ENCODE assay signal across 8 cellular contexts in genomic region chr1:206589206-206589605, GRCh38. TPM values are rescaled to one million over a fixed set of nuclear protein-coding genes. Genes with fewer than 3 reads are reported as not detected.
DNase-seq lines count a peak whose midpoint lies in the region; ATAC-seq and TF ChIP-seq lines count a peak whose summit lies in the region.
"Had no signal": no experiment of that assay in that cellular context is flagged by ENCODE, and none has a peak within 500 bp of the region (broad histone marks: within the 10 kb centered on the region; RNA-seq: fewer than 3 reads in every experiment).

No MANE protein-coding gene starts in this region.

- H3K27me3 ChIP-seq in heart left ventricle (no peaks in the 10 kb centered on the region), aorta (ENCODE audit: control insufficient read depth in 1 of 2, insufficient read depth in 2 of 2, low read length in 1 of 2) (no peaks in the 10 kb centered on the region)

- peaks cover 36% of the 10 kb centered on the region for H3K36me3 Mint-ChIP-seq in HFFc6 (ENCODE audit: low read depth)
- H3K36me3 Mint-ChIP-seq in activated naive CD8-positive, alpha-beta T cell treated with anti-CD3 and anti-CD28 coated beads, Interleukin-2, amount 10 ng/mL, durations not matched to agents 7 days and 5 days = peaks cover 33% of the 10 kb centered on the region
- peaks cover 100% of the 10 kb centered on the region for H3K36me3 Mint-ChIP-seq in stimulated activated effector memory CD8-positive, alpha-beta T cell treated with anti-CD3 and anti-CD28 coated beads, Interleukin-12 subunit alpha, Interleukin-12 subunit beta, amount 100 ng/mL, for 72 hours

- ATAC-seq in activated naive CD8-positive, alpha-beta T cell treated with anti-CD3 and anti-CD28 coated beads, Interleukin-2, amount 10 ng/mL, durations not matched to agents 7 days and 5 days (ENCODE audit: low read depth) = no peak
- peak in 3 of 4 donors; percentile 67 to 81 (median 73) for ATAC-seq in heart left ventricle
- no peak for ATAC-seq in stimulated activated effector memory CD8-positive, alpha-beta T cell treated with anti-CD3 and anti-CD28 coated beads, Interleukin-12 subunit alpha, Interleukin-12 subunit beta, amount 100 ng/mL, for 72 hours
- no peak for ATAC-seq in aorta (ENCODE audit: low FRiP score)

- TF ChIP-seq POLR2A in heart left ventricle (IDR thresholded peaks at IDR 0.05) = no peak

- peaks cover 3% of the 10 kb centered on the region for H3K27me3 Mint-ChIP-seq in HFFc6 (ENCODE audit: insufficient read depth)
- H3K27me3 Mint-ChIP-seq in activated naive CD8-positive, alpha-beta T cell treated with anti-CD3 and anti-CD28 coated beads, Interleukin-2, amount 10 ng/mL, durations not matched to agents 7 days and 5 days = no peaks in the 10 kb centered on the region

- H3K4me1 ChIP-seq in heart left ventricle = peaks cover 0 to 30% (median 0%) of the 10 kb centered on the region in 12 donors
- H3K4me1 ChIP-seq in aorta (ENCODE audit: control insufficient read depth in 1 of 2, insufficient read depth in 2 of 2, low read length in 2 of 2) = no peaks in the 10 kb centered on the region

- intact Hi-C loops in heart left ventricle (cut with DNase I) (no loop called here), aorta (cut with DNase I) (no loop called here)

- peaks cover 0 to 98% (median 90%) of the 10 kb centered on the region in 9 donors for H3K36me3 ChIP-seq in heart left ventricle
- H3K36me3 ChIP-seq in aorta (ENCODE audit: control insufficient read depth in 1 of 2, insufficient read depth in 2 of 2, low read length in 1 of 2) = peaks cover 8 to 14% of the 10 kb centered on the region in 2 donors

- H3K4me1 Mint-ChIP-seq in HFFc6 (ENCODE audit: low read depth) = peaks cover 45% of the 10 kb centered on the region
- H3K4me1 Mint-ChIP-seq in activated naive CD8-positive, alpha-beta T cell treated with anti-CD3 and anti-CD28 coated beads, Interleukin-2, amount 10 ng/mL, durations not matched to agents 7 days and 5 days = peaks cover 52% of the 10 kb centered on the region
- H3K4me1 Mint-ChIP-seq in stimulated activated effector memory CD8-positive, alpha-beta T cell treated with anti-CD3 and anti-CD28 coated beads, Interleukin-12 subunit alpha, Interleukin-12 subunit beta, amount 100 ng/mL, for 72 hours = peaks cover 86% of the 10 kb centered on the region

- H3K9me3 ChIP-seq in heart left ventricle = no peaks in the 10 kb centered on the region
- no peaks in the 10 kb centered on the region for H3K9me3 ChIP-seq in aorta (ENCODE audit: control insufficient read depth, low read length)

- no peak overlapping the region for H3K4me3 ChIP-seq in heart left ventricle
- no peak overlapping the region for H3K4me3 ChIP-seq in aorta (ENCODE audit: low read length in 2 of 2)

- TF ChIP-seq CTCF in HFFc6 (IDR thresholded peaks at IDR 0.05) = no peak
- no peak for TF ChIP-seq CTCF in heart left ventricle (IDR thresholded peaks at IDR 0.05)

- peak overlapping the region; percentile 68 for H3K4me3 Mint-ChIP-seq in HFFc6
- peak overlapping the region; percentile 38 for H3K4me3 Mint-ChIP-seq in activated naive CD8-positive, alpha-beta T cell treated with anti-CD3 and anti-CD28 coated beads, Interleukin-2, amount 10 ng/mL, durations not matched to agents 7 days and 5 days
- H3K4me3 Mint-ChIP-seq in stimulated activated effector memory CD8-positive, alpha-beta T cell treated with anti-CD3 and anti-CD28 coated beads, Interleukin-12 subunit alpha, Interleukin-12 subunit beta, amount 100 ng/mL, for 72 hours = peak overlapping the region; percentile 57

- peak; percentile 90 for DNase-seq in HFFc6
- DNase-seq in activated naive CD8-positive, alpha-beta T cell treated with anti-CD3 and anti-CD28 coated beads, Interleukin-2, amount 10 ng/mL, durations not matched to agents 7 days and 5 days = no peak
- peak in 4 of 5 donors; percentile 34 to 48 (median 38) for DNase-seq in heart left ventricle
- no peak for DNase-seq in stimulated activated effector memory CD8-positive, alpha-beta T cell treated with anti-CD3 and anti-CD28 coated beads, Interleukin-12 subunit alpha, Interleukin-12 subunit beta, amount 100 ng/mL, for 72 hours (ENCODE audit: low spot score in 2 of 2)
- no peak for DNase-seq in HUDEP-2 (lab: John Stamatoyannopoulos, UW; ENCODE audit: unreplicated experiment in 76 of 76)
- DNase-seq in cortex of kidney (lab: John Stamatoyannopoulos, UW) = no peak
- no peak for DNase-seq in aorta
- DNase-seq: activated gamma-delta T cell had no signal

- H3K27ac ChIP-seq in heart left ventricle (peak overlapping the region in 3 of 12 donors; percentile 43 to 65 (median 55)), aorta (ENCODE audit: low read depth in 1 of 2, low read length in 2 of 2) (no peak overlapping the region)

- H3K27ac Mint-ChIP-seq in HFFc6 = peak overlapping the region; percentile 90
- H3K27ac Mint-ChIP-seq in activated naive CD8-positive, alpha-beta T cell treated with anti-CD3 and anti-CD28 coated beads, Interleukin-2, amount 10 ng/mL, durations not matched to agents 7 days and 5 days = peak overlapping the region; percentile 83
- peak overlapping the region; percentile 99 for H3K27ac Mint-ChIP-seq in stimulated activated effector memory CD8-positive, alpha-beta T cell treated with anti-CD3 and anti-CD28 coated beads, Interleukin-12 subunit alpha, Interleukin-12 subunit beta, amount 100 ng/mL, for 72 hours

- POLR2A ChIA-PET in activated naive CD8-positive, alpha-beta T cell treated with anti-CD3 and anti-CD28 coated beads, Interleukin-2, amount 10 ng/mL, durations not matched to agents 7 days and 5 days (lab: Charles Lee) = interaction anchor here (1.3 to 24.5 kb wide), 2 partner anchors 20 to 29 kb away, joined by 4 to 584 read pairs; no protein-coding TSS in a partner anchor

- H3K9me3 Mint-ChIP-seq in HFFc6 = no peaks in the 10 kb centered on the region
- H3K9me3 Mint-ChIP-seq in activated naive CD8-positive, alpha-beta T cell treated with anti-CD3 and anti-CD28 coated beads, Interleukin-2, amount 10 ng/mL, durations not matched to agents 7 days and 5 days = no peaks in the 10 kb centered on the region
- H3K9me3 Mint-ChIP-seq in stimulated activated effector memory CD8-positive, alpha-beta T cell treated with anti-CD3 and anti-CD28 coated beads, Interleukin-12 subunit alpha, Interleukin-12 subunit beta, amount 100 ng/mL, for 72 hours = no peaks in the 10 kb centered on the region

- WGBS in heart left ventricle, 4 donors = 68 to 74% (median 71%) methylated on average over 7 of the region's 7 CpGs
- 77 to 80% methylated on average over 7 of the region's 7 CpGs for WGBS in aorta, 2 donors

RNA-seq across cellular contexts. Expression of gene EIF2D, which starts 23.1 kb away (rescaled TPM):
- 10 to 100 TPM; 38.9 to 48.3 (median 43.2) TPM for total RNA-seq in HFFc6 (2021; fragmentation: NEBNext Ultra II Directional; extraction: Animal tissue kit (Norgen Biotek cat#: 25700))
- total RNA-seq in activated naive CD8-positive, alpha-beta T cell treated with anti-CD3 and anti-CD28 coated beads, Interleukin-2, amount 10 ng/mL, durations not matched to agents 7 days and 5 days = 10 to 100 TPM; 40.6 to 43.7 TPM
- 10 to 100 TPM; 21.6 to 37.5 (median 29.0) TPM for total RNA-seq in heart left ventricle
- polyA plus RNA-seq in heart left ventricle = 10 to 100 TPM; 15.6 to 26.8 TPM
- 10 to 100 TPM; 29.6 to 46.5 TPM for total RNA-seq in aorta
- polyA plus RNA-seq in aorta = 10 to 100 TPM; 26.2 to 48.3 TPM

RNA-seq across cellular contexts. Expression of gene DYRK3, which starts 46.1 kb away (rescaled TPM):
- total RNA-seq in HFFc6 (2021; fragmentation: NEBNext Ultra II Directional; extraction: Animal tissue kit (Norgen Biotek cat#: 25700)) = 10 to 100 TPM; 24.2 to 27.4 (median 26.9) TPM
- total RNA-seq in activated naive CD8-positive, alpha-beta T cell treated with anti-CD3 and anti-CD28 coated beads, Interleukin-2, amount 10 ng/mL, durations not matched to agents 7 days and 5 days = 1 to 10 TPM; 2.7 TPM
- total RNA-seq in heart left ventricle = 10 to 100 TPM; 11.2 to 32.5 (median 15.9) TPM
- 10 to 100 TPM in 1 of 2 donors, 1 to 10 TPM in 1; 6.5 to 26.0 TPM for polyA plus RNA-seq in heart left ventricle
- total RNA-seq in aorta = 10 to 100 TPM in 1 of 2 donors, 1 to 10 TPM in 1; 8.2 to 10.7 TPM
- polyA plus RNA-seq in aorta = 1 to 10 TPM; 2.8 to 4.2 TPM

Comparison
In these comparisons a context has a peak if more than half of its experiments do, and no peak if none do; other contexts are left out.
1. DNase-seq: peak in HFFc6 (single experiment) and heart left ventricle (4 of 5); none in activated naive CD8-positive, alpha-beta T cell treated with anti-CD3 and anti-CD28 coated beads, Interleukin-2, amount 10 ng/mL, durations not matched to agents 7 days and 5 days (single experiment), stimulated activated effector memory CD8-positive, alpha-beta T cell treated with anti-CD3 and anti-CD28 coated beads, Interleukin-12 subunit alpha, Interleukin-12 subunit beta, amount 100 ng/mL, for 72 hours (0 of 2), HUDEP-2 (0 of 76), cortex of kidney (single experiment) and aorta (0 of 2).
2. ATAC-seq: peak in heart left ventricle (3 of 4); none in activated naive CD8-positive, alpha-beta T cell treated with anti-CD3 and anti-CD28 coated beads, Interleukin-2, amount 10 ng/mL, durations not matched to agents 7 days and 5 days (single experiment), stimulated activated effector memory CD8-positive, alpha-beta T cell treated with anti-CD3 and anti-CD28 coated beads, Interleukin-12 subunit alpha, Interleukin-12 subunit beta, amount 100 ng/mL, for 72 hours (single experiment) and aorta (single experiment).
3. Peak in every context shown above with its lines, with median percentiles within 50 percentile points of each other: H3K27ac Mint-ChIP-seq and H3K4me3 Mint-ChIP-seq.